8 cellular contexts compared by ENCODE assay signal in the genomic region with DNA sequence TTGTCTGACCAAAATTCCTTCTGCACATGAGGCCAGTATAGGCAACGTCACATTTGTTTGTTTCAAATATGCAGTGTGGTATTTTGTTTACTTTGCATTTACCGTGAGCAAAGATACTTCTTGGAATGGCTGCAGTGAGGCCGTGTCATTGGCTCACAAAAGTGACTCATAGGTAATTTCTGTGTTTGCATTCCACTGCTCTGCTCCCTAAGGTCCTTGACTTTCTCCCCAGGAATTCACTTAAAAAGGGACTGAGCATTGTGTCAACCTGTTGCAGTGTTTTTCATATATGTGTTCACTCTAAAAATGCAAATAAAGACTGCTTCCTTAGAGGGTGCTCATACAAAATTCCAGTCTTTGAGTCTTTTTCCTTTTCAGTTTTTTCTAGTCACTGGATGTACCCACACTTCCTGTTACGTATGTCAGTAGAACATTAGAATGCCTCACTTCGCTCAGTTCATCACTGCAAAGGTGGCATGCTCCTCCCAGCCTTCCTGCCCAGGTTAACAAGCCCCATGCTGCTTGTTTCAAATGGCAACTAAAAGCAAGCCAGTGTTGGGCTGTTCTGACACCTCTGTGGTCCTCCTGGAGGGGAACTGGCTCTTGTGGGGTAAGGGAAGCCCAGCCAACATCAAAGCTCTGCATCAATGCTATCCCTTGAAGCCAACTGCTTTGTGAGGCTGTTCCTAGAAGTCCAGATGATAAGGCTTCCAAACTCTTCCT. TPM values are rescaled to one million over a fixed set of nuclear protein-coding genes. Genes with fewer than 3 reads are reported as not detected.
DNase-seq lines count a peak whose midpoint lies in the region; ATAC-seq and TF ChIP-seq lines count a peak whose summit lies in the region.

No MANE protein-coding gene starts in this region.

- H3K36me3 Mint-ChIP-seq in MCF 10A (ENCODE audit: insufficient read depth, unreplicated experiment), result peaks cover 58% of the 10 kb centered on the region
- H3K36me3 Mint-ChIP-seq in memory B cell, result peaks cover 36% of the 10 kb centered on the region

- H3K4me1 Mint-ChIP-seq in MCF 10A (ENCODE audit: insufficient read depth, unreplicated experiment), result peaks cover 18% of the 10 kb centered on the region
- H3K4me1 Mint-ChIP-seq in memory B cell, result peaks cover 19% of the 10 kb centered on the region

- TF ChIP-seq POLR2A in Peyer's patch (IDR thresholded peaks at IDR 0.05) (no peak), vagina (IDR thresholded peaks at IDR 0.05) (no peak)

- H3K27me3 ChIP-seq in GM23248 (replicated peaks; ENCODE audit: insufficient read depth) (no peaks in the 10 kb centered on the region), Peyer's patch (no peaks in the 10 kb centered on the region), vagina (no peaks in the 10 kb centered on the region)

- no peaks in the 10 kb centered on the region for H3K9me2 ChIP-seq in GM23248 (ENCODE audit: insufficient read depth)

- H3K4me1 ChIP-seq in GM23248 (ENCODE audit: insufficient read depth) (peaks cover 27% of the 10 kb centered on the region), Peyer's patch (peaks cover 0 to 19% (median 0%) of the 10 kb centered on the region in 4 donors), vagina (no peaks in the 10 kb centered on the region)

- H3F3A ChIP-seq in GM23248 (ENCODE audit: insufficient read depth), result peaks cover 82% of the 10 kb centered on the region

- POLR2A ChIA-PET in MCF 10A (lab: Yijun Ruan, JAX), result interaction anchor here (0.6 to 2.4 kb wide), 7 partner anchors 8 to 490 kb away, joined by 3 to 6 read pairs (median 4); a partner anchor contains a TSS

- H3K79me2 ChIP-seq in GM23248 (ENCODE audit: insufficient read depth), result peaks cover 73% of the 10 kb centered on the region

- CTCF ChIA-PET in MCF 10A (lab: Yijun Ruan, JAX), result no interaction called here

- TF ChIP-seq CTCF in Peyer's patch (IDR thresholded peaks at IDR 0.05) (no peak), MCF 10A (IDR thresholded peaks at IDR 0.05; ENCODE audit: unreplicated experiment) (no peak), vagina (IDR thresholded peaks at IDR 0.05) (no peak)

- intact Hi-C loops in MCF 10A (cut with micrococcal nuclease), result loop anchor here (5.0 kb wide), 2 partner anchors 37 to 87 kb away; no protein-coding TSS in a partner anchor
- intact Hi-C loops in vagina (cut with DNase I), result no loop called here

- H3K36me3 ChIP-seq in GM23248 (ENCODE audit: low read depth) (peaks cover 34% of the 10 kb centered on the region), Peyer's patch (peaks cover 0 to 47% (median 0%) of the 10 kb centered on the region in 3 donors), vagina (peaks cover 0 to 38% of the 10 kb centered on the region in 2 donors)

- peak overlapping the region; percentile 65 for H3K9ac ChIP-seq in GM23248

- H3K9me3 Mint-ChIP-seq in MCF 10A (ENCODE audit: unreplicated experiment) (no peaks in the 10 kb centered on the region), memory B cell (no peaks in the 10 kb centered on the region)

- WGBS in GM23248 (ENCODE audit: low coverage in 1 of 2, low lambda C conversion rate in 2 of 2, missing lambda C conversion rate in 2 of 2), 2 experiments, result 25 to 27% methylated on average over 5 of the region's 5 CpGs

- H3K27ac ChIP-seq in GM23248, result peak overlapping the region; percentile 89
- peak overlapping the region; percentile 37 to 80 (median 64) for H3K27ac ChIP-seq in Peyer's patch
- H3K27ac ChIP-seq in vagina, result no peak overlapping the region

- H2AFZ ChIP-seq in GM23248, result no peak overlapping the region

- ATAC-seq in memory B cell (ENCODE audit: low read depth) (no peak), GM19455 (IDR thresholded peaks at IDR 0.05; ENCODE audit: unreplicated experiment) (no peak), HG02973 (IDR thresholded peaks at IDR 0.05; ENCODE audit: unreplicated experiment) (no peak)

- DNase-seq in GM23248 (peak; percentile 96), Peyer's patch (peak in 2 of 3 donors; percentile 32 to 64), MCF 10A (ENCODE audit: unreplicated experiment) (peak; percentile 88), memory B cell (ENCODE audit: low spot score in 2 of 2) (no peak), NCI-H2227 (lab: John Stamatoyannopoulos, UW; ENCODE audit: unreplicated experiment) (no peak), vagina (ENCODE audit: extremely low spot score in 2 of 2) (no peak)

- TSS peak; percentile 37 for BruUV-seq in MCF 10A (replicated peaks; lab: Mats Ljungman, UMichigan)

- in situ Hi-C loops in GM23248 (cut with MboI), result no loop called here

- H4K20me1 ChIP-seq in GM23248 (ENCODE audit: insufficient read depth), result peaks cover 8% of the 10 kb centered on the region

- H3K27ac Mint-ChIP-seq in MCF 10A (ENCODE audit: low read depth, unreplicated experiment), result peak overlapping the region; percentile 100
- peak overlapping the region; percentile 91 for H3K27ac Mint-ChIP-seq in memory B cell

- H3K4me3 Mint-ChIP-seq in MCF 10A (ENCODE audit: unreplicated experiment) (peak overlapping the region; percentile 79), memory B cell (no peak overlapping the region)

- peak overlapping the region; percentile 49 for H3K4me2 ChIP-seq in GM23248 (ENCODE audit: unreplicated experiment)

- H3K4me3 ChIP-seq in GM23248, result peak overlapping the region; percentile 21; the same call in 1 of the 2 replicates
- no peak overlapping the region for H3K4me3 ChIP-seq in Peyer's patch
- H3K4me3 ChIP-seq in vagina, result no peak overlapping the region

- H3K9me3 ChIP-seq in GM23248 (ENCODE audit: low read depth), result no peaks in the 10 kb centered on the region
- H3K9me3 ChIP-seq in Peyer's patch, result no peaks in the 10 kb centered on the region
- H3K9me3 ChIP-seq in vagina, result no peaks in the 10 kb centered on the region

- no peaks in the 10 kb centered on the region for H3K27me3 Mint-ChIP-seq in MCF 10A (ENCODE audit: insufficient read depth, unreplicated experiment)
- H3K27me3 Mint-ChIP-seq in memory B cell, result no peaks in the 10 kb centered on the region

RNA-seq across cellular contexts. Expression of a gene that starts 9.1 kb away (rescaled TPM):
- total RNA-seq in GM23248 (2014; rRNA removed; shearing (Covaris generic)), result 21.2 and 29.7 TPM in 2 replicates
- polyA plus RNA-seq in GM23248 (2016; fragmentation: Nextera tagmentation; extraction: Ambion mirVana), result 8.5 and 12.3 TPM in 2 replicates
- total RNA-seq in Peyer's patch (10 to 100 TPM; 14.9 to 23.1 (median 17.5) TPM), MCF 10A (2022) (7.3 and 13.4 TPM in 2 replicates), vagina (7.6 TPM)

RNA-seq across cellular contexts. Expression of a gene that starts 40.0 kb away (rescaled TPM):
- 237 and 241 TPM in 2 replicates for total RNA-seq in GM23248 (2014; rRNA removed; shearing (Covaris generic))
- polyA plus RNA-seq in GM23248 (2016; fragmentation: Nextera tagmentation; extraction: Ambion mirVana), result 74.8 and 77.3 TPM in 2 replicates
- total RNA-seq in Peyer's patch, result 100 to 1,000 TPM in 1 of 4 donors, 10 to 100 TPM in 3; 81.3 to 124 (median 92.1) TPM
- 26.1 and 32.5 TPM in 2 replicates for total RNA-seq in MCF 10A (2022)
- 108 TPM for total RNA-seq in vagina

RNA-seq across cellular contexts. Expression of a gene that starts 43.1 kb away (rescaled TPM):
- total RNA-seq in GM23248 (2014; rRNA removed; shearing (Covaris generic)), result 23.4 and 26.4 TPM in 2 replicates
- 42.1 TPM in 2 replicates for polyA plus RNA-seq in GM23248 (2016; fragmentation: Nextera tagmentation; extraction: Ambion mirVana)
- 100 to 1,000 TPM in 1 of 4 donors, 10 to 100 TPM in 3; 55.0 to 107 (median 79.8) TPM for total RNA-seq in Peyer's patch
- total RNA-seq in MCF 10A (2022), result 30.0 and 30.9 TPM in 2 replicates
- total RNA-seq in vagina, result 43.0 TPM

Comparison
In these comparisons a context has a peak if more than half of its experiments do, and no peak if none do; other contexts are left out.
1. DNase-seq: peak in GM23248 (single experiment), Peyer's patch (2 of 3) and MCF 10A (single experiment); none in memory B cell (0 of 2), NCI-H2227 (single experiment) and vagina (0 of 2).